In the genomic region with DNA sequence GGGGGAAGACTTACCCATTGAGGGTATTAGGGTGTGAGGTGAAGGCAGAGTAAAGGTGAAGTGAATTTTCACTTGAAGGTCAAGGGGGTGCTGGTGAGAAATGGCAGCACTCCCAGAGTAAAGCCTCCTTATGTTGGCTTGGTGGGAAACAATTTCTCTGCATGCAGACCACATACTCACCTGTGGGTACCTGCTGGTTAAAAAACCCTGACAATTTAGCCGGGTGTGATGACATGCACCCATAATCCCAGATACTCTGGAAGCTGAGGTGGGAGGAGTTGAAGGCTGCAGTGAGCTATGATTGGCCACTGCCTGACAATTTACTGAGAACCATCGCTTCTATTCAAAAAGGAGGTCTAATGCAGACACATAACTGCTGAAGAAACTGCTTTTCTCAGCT, we compare ENCODE assay signal across 21 cellular contexts. TPM values are rescaled to one million over a fixed set of nuclear protein-coding genes. Genes with fewer than 3 reads are reported as not detected.
DNase-seq lines count a peak whose midpoint lies in the region; ATAC-seq and TF ChIP-seq lines count a peak whose summit lies in the region.
"Had no signal": no experiment of that assay in that cellular context is flagged by ENCODE, and none has a peak within 500 bp of the region (broad histone marks: within the 10 kb centered on the region; RNA-seq: fewer than 3 reads in every experiment).

No MANE protein-coding gene starts in this region.

- H3K36me3 Mint-ChIP-seq in WTC11: peaks cover 34% of the 10 kb centered on the region
- peaks cover 37% of the 10 kb centered on the region for H3K36me3 Mint-ChIP-seq in central memory CD8-positive, alpha-beta T cell (ENCODE audit: insufficient read depth)

- ATAC-seq in WTC11 (peak; percentile 44), left colon (no peak)
- ATAC-seq in central memory CD8-positive, alpha-beta T cell (replicated peaks; ENCODE audit: extremely low read depth, poor library complexity, severe bottlenecking): no peak
- ATAC-seq: A549 had no signal

- TF ChIP-seq CTCF in left ventricle myocardium inferior (IDR thresholded peaks at IDR 0.05; ENCODE audit: borderline replicate concordance) (no peak), right atrium auricular region (IDR thresholded peaks at IDR 0.05) (no peak), WTC11 (IDR thresholded peaks at IDR 0.05) (no peak)

- H3K27ac ChIP-seq in left ventricle myocardium inferior (replicated peaks): peak overlapping the region; percentile 3
- no peak overlapping the region for H3K27ac ChIP-seq in right atrium auricular region
- H3K27ac ChIP-seq: A549; BLaER1 treated with 17β-estradiol and CSF1 and Interleukin-3, amounts not matched to agents 10 nM and 100 nM had no signal

- CTCF ChIA-PET in WTC11 (lab: Charles Lee): interaction anchor here (0.9 kb wide), 1 partner anchor 48 kb away, joined by 3 read pairs; no protein-coding TSS in a partner anchor

- H3K9me3 ChIP-seq in left ventricle myocardium inferior (replicated peaks) (peaks cover 10% of the 10 kb centered on the region), right atrium auricular region (no peaks in the 10 kb centered on the region)
- H3K9me3 ChIP-seq: BE2C, HAP-1 had no signal

- H3K36me3 ChIP-seq in left ventricle myocardium inferior (peaks cover 48% of the 10 kb centered on the region), right atrium auricular region (peaks cover 32% of the 10 kb centered on the region)

- peaks cover 56% of the 10 kb centered on the region for H3K4me1 ChIP-seq in left ventricle myocardium inferior
- H3K4me1 ChIP-seq in right atrium auricular region: peaks cover 0 to 15% of the 10 kb centered on the region in 2 donors
- H3K4me1 ChIP-seq: BE2C, HAP-1 had no signal

- POLR2A ChIA-PET in WTC11 (lab: Charles Lee): no interaction called here

- H3K27me3 ChIP-seq in left ventricle myocardium inferior (ENCODE audit: low read depth): no peaks in the 10 kb centered on the region
- H3K27me3 ChIP-seq in right atrium auricular region: no peaks in the 10 kb centered on the region
- H3K27me3 ChIP-seq: BE2C; BLaER1 treated with 17β-estradiol and CSF1 and Interleukin-3, amounts not matched to agents 10 nM and 100 nM had no signal

- intact Hi-C loops in left ventricle myocardium inferior (cut with micrococcal nuclease) (no loop called here), left colon (cut with DNase I, micrococcal nuclease) (no loop called here)

- no peak for DNase-seq in left ventricle myocardium inferior
- DNase-seq in right atrium auricular region (ENCODE audit: low spot score): no peak
- DNase-seq in WTC11 (ENCODE audit: low spot score): no peak
- no peak for DNase-seq in central memory CD8-positive, alpha-beta T cell (ENCODE audit: low spot score in 2 of 2)
- DNase-seq in left colon: no peak
- DNase-seq: 8988T; ACHN; AML-193; BE2C; CD4-positive, alpha-beta T cell; CD8-positive, alpha-beta memory T cell; DMS 273 treated with DMSO at 0.1 percent for 48 hours; DMS79; EL; GDM1; GOT3; HFFc6 had no signal

- H3K27me3 Mint-ChIP-seq in WTC11 (ENCODE audit: low read depth): no peaks in the 10 kb centered on the region
- no peaks in the 10 kb centered on the region for H3K27me3 Mint-ChIP-seq in central memory CD8-positive, alpha-beta T cell
- H3K27me3 Mint-ChIP-seq: CD4-positive, alpha-beta T cell; CD8-positive, alpha-beta memory T cell had no signal

- H3K27ac Mint-ChIP-seq in WTC11: no peak overlapping the region; the same call in 1 of the 2 replicates
- peak overlapping the region; percentile 60 for H3K27ac Mint-ChIP-seq in central memory CD8-positive, alpha-beta T cell (ENCODE audit: low read depth)
- H3K27ac Mint-ChIP-seq: CD4-positive, alpha-beta T cell; HFFc6 had no signal

- peaks cover 9% of the 10 kb centered on the region for H3K4me1 Mint-ChIP-seq in WTC11
- peaks cover 40% of the 10 kb centered on the region for H3K4me1 Mint-ChIP-seq in central memory CD8-positive, alpha-beta T cell

- H3K9me3 Mint-ChIP-seq in WTC11: peaks cover 10% of the 10 kb centered on the region
- no peaks in the 10 kb centered on the region for H3K9me3 Mint-ChIP-seq in central memory CD8-positive, alpha-beta T cell
- H3K9me3 Mint-ChIP-seq: CD8-positive, alpha-beta memory T cell; HFFc6 had no signal

- H3K4me3 ChIP-seq in left ventricle myocardium inferior: no peak overlapping the region
- no peak overlapping the region for H3K4me3 ChIP-seq in right atrium auricular region
- H3K4me3 ChIP-seq: A549; BLaER1 treated with 17β-estradiol and CSF1 and Interleukin-3, amounts not matched to agents 10 nM and 100 nM; HAP-1 had no signal

- no peak overlapping the region for H3K4me3 Mint-ChIP-seq in WTC11
- no peak overlapping the region for H3K4me3 Mint-ChIP-seq in central memory CD8-positive, alpha-beta T cell
- H3K4me3 Mint-ChIP-seq: CD14-positive monocyte; CD4-positive, alpha-beta T cell; CD8-positive, alpha-beta memory T cell; HFFc6 had no signal

TF ChIP-seq in WTC11, 78 proteins besides CTCF, POLR2A, EP300 and RAD21 (continues in another document):
- TF ChIP-seq SMAD3 (CRISPR knock-in tag; IDR thresholded peaks at IDR 0.05; ENCODE audit: borderline replicate concordance): no peak
- no peak for TF ChIP-seq GTF2I (CRISPR knock-in tag; conservative IDR thresholded peaks at IDR 0.05)
- TF ChIP-seq, protein P1, sequence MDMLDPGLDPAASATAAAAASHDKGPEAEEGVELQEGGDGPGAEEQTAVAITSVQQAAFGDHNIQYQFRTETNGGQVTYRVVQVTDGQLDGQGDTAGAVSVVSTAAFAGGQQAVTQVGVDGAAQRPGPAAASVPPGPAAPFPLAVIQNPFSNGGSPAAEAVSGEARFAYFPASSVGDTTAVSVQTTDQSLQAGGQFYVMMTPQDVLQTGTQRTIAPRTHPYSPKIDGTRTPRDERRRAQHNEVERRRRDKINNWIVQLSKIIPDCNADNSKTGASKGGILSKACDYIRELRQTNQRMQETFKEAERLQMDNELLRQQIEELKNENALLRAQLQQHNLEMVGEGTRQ (CRISPR knock-in tag; IDR thresholded peaks at IDR 0.05): no peak
- TF ChIP-seq, protein P2, sequence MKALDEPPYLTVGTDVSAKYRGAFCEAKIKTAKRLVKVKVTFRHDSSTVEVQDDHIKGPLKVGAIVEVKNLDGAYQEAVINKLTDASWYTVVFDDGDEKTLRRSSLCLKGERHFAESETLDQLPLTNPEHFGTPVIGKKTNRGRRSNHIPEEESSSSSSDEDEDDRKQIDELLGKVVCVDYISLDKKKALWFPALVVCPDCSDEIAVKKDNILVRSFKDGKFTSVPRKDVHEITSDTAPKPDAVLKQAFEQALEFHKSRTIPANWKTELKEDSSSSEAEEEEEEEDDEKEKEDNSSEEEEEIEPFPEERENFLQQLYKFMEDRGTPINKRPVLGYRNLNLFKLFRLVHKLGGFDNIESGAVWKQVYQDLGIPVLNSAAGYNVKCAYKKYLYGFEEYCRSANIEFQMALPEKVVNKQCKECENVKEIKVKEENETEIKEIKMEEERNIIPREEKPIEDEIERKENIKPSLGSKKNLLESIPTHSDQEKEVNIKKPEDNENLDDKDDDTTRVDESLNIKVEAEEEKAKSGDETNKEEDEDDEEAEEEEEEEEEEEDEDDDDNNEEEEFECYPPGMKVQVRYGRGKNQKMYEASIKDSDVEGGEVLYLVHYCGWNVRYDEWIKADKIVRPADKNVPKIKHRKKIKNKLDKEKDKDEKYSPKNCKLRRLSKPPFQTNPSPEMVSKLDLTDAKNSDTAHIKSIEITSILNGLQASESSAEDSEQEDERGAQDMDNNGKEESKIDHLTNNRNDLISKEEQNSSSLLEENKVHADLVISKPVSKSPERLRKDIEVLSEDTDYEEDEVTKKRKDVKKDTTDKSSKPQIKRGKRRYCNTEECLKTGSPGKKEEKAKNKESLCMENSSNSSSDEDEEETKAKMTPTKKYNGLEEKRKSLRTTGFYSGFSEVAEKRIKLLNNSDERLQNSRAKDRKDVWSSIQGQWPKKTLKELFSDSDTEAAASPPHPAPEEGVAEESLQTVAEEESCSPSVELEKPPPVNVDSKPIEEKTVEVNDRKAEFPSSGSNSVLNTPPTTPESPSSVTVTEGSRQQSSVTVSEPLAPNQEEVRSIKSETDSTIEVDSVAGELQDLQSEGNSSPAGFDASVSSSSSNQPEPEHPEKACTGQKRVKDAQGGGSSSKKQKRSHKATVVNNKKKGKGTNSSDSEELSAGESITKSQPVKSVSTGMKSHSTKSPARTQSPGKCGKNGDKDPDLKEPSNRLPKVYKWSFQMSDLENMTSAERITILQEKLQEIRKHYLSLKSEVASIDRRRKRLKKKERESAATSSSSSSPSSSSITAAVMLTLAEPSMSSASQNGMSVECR (CRISPR knock-in tag; IDR thresholded peaks at IDR 0.05; ENCODE audit: borderline replicate concordance): no peak
- TF ChIP-seq ZNF396 (CRISPR knock-in tag; IDR thresholded peaks at IDR 0.05; ENCODE audit: borderline replicate concordance): no peak
- TF ChIP-seq, protein P3, sequence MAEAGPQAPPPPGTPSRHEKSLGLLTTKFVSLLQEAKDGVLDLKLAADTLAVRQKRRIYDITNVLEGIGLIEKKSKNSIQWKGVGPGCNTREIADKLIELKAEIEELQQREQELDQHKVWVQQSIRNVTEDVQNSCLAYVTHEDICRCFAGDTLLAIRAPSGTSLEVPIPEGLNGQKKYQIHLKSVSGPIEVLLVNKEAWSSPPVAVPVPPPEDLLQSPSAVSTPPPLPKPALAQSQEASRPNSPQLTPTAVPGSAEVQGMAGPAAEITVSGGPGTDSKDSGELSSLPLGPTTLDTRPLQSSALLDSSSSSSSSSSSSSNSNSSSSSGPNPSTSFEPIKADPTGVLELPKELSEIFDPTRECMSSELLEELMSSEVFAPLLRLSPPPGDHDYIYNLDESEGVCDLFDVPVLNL (CRISPR knock-in tag; IDR thresholded peaks at IDR 0.05; ENCODE audit: borderline replicate concordance, low read depth): no peak

RNA-seq across cellular contexts. Expression of gene DNAJB9, which starts 5.5 kb away (rescaled TPM):
- 47.9 TPM for total RNA-seq in left ventricle myocardium inferior
- total RNA-seq in right atrium auricular region: 10 to 100 TPM; 60.2 to 100.0 TPM
- 6.6 to 8.2 TPM (median 7.1 TPM) in 3 replicates for total RNA-seq in WTC11 (2021)
- 10 to 100 TPM in 1 of 2 donors, 1 to 10 TPM in 1; 9.3 to 16.7 TPM for total RNA-seq in left colon

RNA-seq across cellular contexts. Expression of gene THAP5, which starts 5.7 kb away (rescaled TPM):
- total RNA-seq in left ventricle myocardium inferior (24.4 TPM), right atrium auricular region (10 to 100 TPM; 23.3 to 28.9 TPM), WTC11 (2021) (15.5 to 19.5 TPM (median 17.9 TPM) in 3 replicates), left colon (10 to 100 TPM; 15.7 to 20.5 TPM)

RNA-seq across cellular contexts. Expression of gene PNPLA8, which starts 49.2 kb away (rescaled TPM):
- total RNA-seq in left ventricle myocardium inferior (32.4 TPM), right atrium auricular region (10 to 100 TPM; 25.9 to 33.1 TPM), WTC11 (2021) (11.1 to 12.4 TPM (median 11.4 TPM) in 3 replicates), left colon (10 to 100 TPM; 20.0 to 23.2 TPM)
